In the genomic region with DNA sequence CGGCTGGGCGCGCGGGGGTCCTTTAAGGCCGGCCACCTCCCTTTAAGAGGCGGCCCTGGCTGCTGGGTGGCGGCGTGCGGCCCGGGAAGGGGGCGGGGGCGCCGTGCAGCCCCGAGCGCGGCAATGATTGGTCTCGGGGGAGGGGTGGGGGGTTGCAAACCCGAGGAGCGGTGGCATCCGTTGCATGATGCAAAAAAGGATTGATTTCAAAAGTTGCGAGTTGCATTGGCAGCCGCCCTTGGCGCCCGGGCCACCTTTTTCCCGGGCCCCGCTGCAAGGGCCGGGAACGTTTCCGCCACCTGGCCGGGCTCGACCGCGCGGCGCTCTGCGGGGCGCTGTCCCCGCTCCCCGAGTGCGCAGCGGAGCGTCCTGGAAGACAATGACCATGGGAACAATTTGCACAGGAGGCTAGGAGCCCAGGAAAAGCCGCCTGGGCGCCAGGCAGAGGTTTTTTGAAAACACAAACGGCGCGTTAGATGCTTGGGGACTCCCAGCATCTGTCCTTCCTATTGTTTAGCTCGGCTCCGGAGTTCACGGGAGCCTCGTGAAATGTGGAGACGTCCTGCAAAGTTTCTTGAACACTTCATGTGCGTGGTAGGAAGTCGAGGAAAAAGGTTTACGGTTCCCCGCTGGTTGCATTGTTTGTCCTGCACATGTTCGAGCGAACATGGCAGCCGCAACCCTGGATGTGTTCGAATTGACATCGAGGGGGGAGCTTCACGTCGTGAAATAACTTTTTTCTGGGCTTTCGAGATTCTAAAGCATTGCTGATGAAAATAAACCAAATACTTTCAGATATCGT, we compare ENCODE assay signal across 8 cellular contexts. TPM values are rescaled to one million over a fixed set of nuclear protein-coding genes. Genes with fewer than 3 reads are reported as not detected.
DNase-seq lines count a peak whose midpoint lies in the region; ATAC-seq and TF ChIP-seq lines count a peak whose summit lies in the region.

A gene with protein sequence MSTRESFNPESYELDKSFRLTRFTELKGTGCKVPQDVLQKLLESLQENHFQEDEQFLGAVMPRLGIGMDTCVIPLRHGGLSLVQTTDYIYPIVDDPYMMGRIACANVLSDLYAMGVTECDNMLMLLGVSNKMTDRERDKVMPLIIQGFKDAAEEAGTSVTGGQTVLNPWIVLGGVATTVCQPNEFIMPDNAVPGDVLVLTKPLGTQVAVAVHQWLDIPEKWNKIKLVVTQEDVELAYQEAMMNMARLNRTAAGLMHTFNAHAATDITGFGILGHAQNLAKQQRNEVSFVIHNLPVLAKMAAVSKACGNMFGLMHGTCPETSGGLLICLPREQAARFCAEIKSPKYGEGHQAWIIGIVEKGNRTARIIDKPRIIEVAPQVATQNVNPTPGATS (minus strand): TSS at position 78 of the 802 bp plus-strand sequence. CDS start 3,343 bp downstream, outside the sequence.

- no peaks in the 10 kb centered on the region for H3K9me3 ChIP-seq in duodenal mucosa (ENCODE audit: control insufficient read depth in 1 of 2, low read length in 2 of 2)

- TF ChIP-seq POLR2A in lower leg skin (IDR thresholded peaks at IDR 0.05), result no peak

- intact Hi-C loops in lower leg skin (cut with DNase I; ENCODE audit: low total_unique reads), result no loop called here

- TF ChIP-seq CTCF in lower leg skin (IDR thresholded peaks at IDR 0.05), result no peak

- DNase-seq in AG08396 (ENCODE audit: low spot score), result peak; percentile 88
- peak; percentile 37 to 86 for DNase-seq in NCI-H526 (lab: John Stamatoyannopoulos, UW)
- peak; percentile 83 to 87 for DNase-seq in activated CD4-positive, alpha-beta T cell treated with anti-CD3 and anti-CD28 coated beads, Interleukin-2, amount 50 U/mL, for 48 hours
- DNase-seq in lower leg skin (ENCODE audit: low spot score in 2 of 2), result peak; percentile 47 to 93
- DNase-seq in stimulated activated CD4-positive, alpha-beta T cell treated with anti-CD3 and anti-CD28 coated beads, Interleukin-4, amount 100 ng/mL, for 48 hours (ENCODE audit: low read depth in 2 of 2), result peak; percentile 69 to 82

- H3K36me3 ChIP-seq in duodenal mucosa (ENCODE audit: control insufficient read depth in 1 of 2, insufficient read depth in 2 of 2, low read length in 2 of 2), result peaks cover 0 to 5% of the 10 kb centered on the region in 2 donors

- peaks cover 18 to 27% of the 10 kb centered on the region in 2 donors for H3K4me1 ChIP-seq in duodenal mucosa (ENCODE audit: control insufficient read depth in 1 of 2, insufficient read depth in 2 of 2, low read length in 2 of 2)

- H3K27ac ChIP-seq in duodenal mucosa (ENCODE audit: low read depth, low read length), result peak within 1 kb of the TSS; percentile 88

- H3K4me3 ChIP-seq in duodenal mucosa (ENCODE audit: low read depth in 1 of 2, low read length in 2 of 2) (peak within 1 kb of the TSS; percentile 83 to 97), lower leg skin (ENCODE audit: low read depth, poor library complexity, severe bottlenecking) (peak within 1 kb of the TSS; percentile 85)

- peak within 1 kb of the TSS; percentile 76 to 87 for H3K9ac ChIP-seq in duodenal mucosa (ENCODE audit: low read depth in 1 of 2, low read length in 2 of 2)

- WGBS in lower leg skin, 2 donors, result 0% methylated on average over 54 to 57 of the region's 65 CpGs

- peaks cover 0 to 4% of the 10 kb centered on the region in 2 donors for H3K27me3 ChIP-seq in duodenal mucosa (ENCODE audit: control insufficient read depth in 1 of 2, insufficient read depth in 2 of 2, low read length in 2 of 2)

- ATAC-seq in GM18861 (IDR thresholded peaks at IDR 0.05; ENCODE audit: unreplicated experiment) (peak; percentile 46), HG03095 (IDR thresholded peaks at IDR 0.05; ENCODE audit: unreplicated experiment) (peak; percentile 40)

RNA-seq across cellular contexts. Expression of the gene that starts here (rescaled TPM):
- 10 to 100 TPM; 14.4 to 35.0 (median 17.4) TPM for total RNA-seq in lower leg skin

Comparison
In these comparisons a context has a peak if more than half of its experiments do, and no peak if none do; other contexts are left out.
1. Peak in every context shown above with its lines: DNase-seq, ATAC-seq, H3K4me3 ChIP-seq and H3K27ac ChIP-seq.